ENCODE assay signal across 8 cellular contexts in genomic region chr2:113324684-113325160, GRCh38. TPM values are rescaled to one million over a fixed set of nuclear protein-coding genes. Genes with fewer than 3 reads are reported as not detected.
A peak's percentile ranks its signal among the peaks of the same experiment; 100 is the strongest.
DNase-seq lines count a peak whose midpoint lies in the region; ATAC-seq, FAIRE-seq and TF ChIP-seq lines count a peak whose summit lies in the region.

No MANE protein-coding gene starts in this region.

- H3K27me3 ChIP-seq in DOHH2 (ENCODE audit: control insufficient read depth, low read length) (no peaks in the 10 kb centered on the region), GM12878 (replicated peaks in 1 of 2; ENCODE audit: control insufficient read depth in 2 of 2, insufficient read depth in 2 of 2, low read length in 1 of 2) (peaks cover 1 to 3% of the 10 kb centered on the region in 2 experiments; a peak in 1 of 4 replicates)

- H3K79me2 ChIP-seq in DOHH2 (ENCODE audit: control insufficient read depth, low read length) (0 out of 2 replicates have a peak, but pooled peaks cover 4% of the 10 kb centered on the region), GM12878 (ENCODE audit: control insufficient read depth, insufficient read depth, low read length) (no peaks in the 10 kb centered on the region)

- TF ChIP-seq EP300 in GM12878 (IDR thresholded peaks at IDR 0.05; ENCODE audit: borderline replicate concordance in 1 of 2, control insufficient read depth in 1 of 2, low read depth in 2 of 2, low read length in 2 of 2), result no peak

- H3K9ac ChIP-seq in GM12878 (ENCODE audit: control insufficient read depth, insufficient read depth, low read length), result no peak overlapping the region

- H2AFZ ChIP-seq in GM12878 (ENCODE audit: control insufficient read depth, low read depth, low read length), result no peak overlapping the region; the same call in 1 of the 2 replicates

- no peak for TF ChIP-seq POLR2A in GM12878 (IDR thresholded peaks at IDR 0.05; ENCODE audit: low read depth, low read length)

- BruUV-seq in GM12878 (replicated peaks; lab: Mats Ljungman, UMichigan), result no TSS peak

- DNase-seq in NCI-H1092 treated with DMSO at 0.1 percent for 48 hours (lab: John Stamatoyannopoulos, UW), result peak; percentile 48
- peak in 3 of 5 donors; percentile 4 to 26 (median 15) for DNase-seq in T-helper 1 cell
- DNase-seq in GM12878 (ENCODE audit: low read depth, low spot score), result no peak
- DNase-seq in smooth muscle cell of the brain vasculature (ENCODE audit: low read depth, low spot score), result peak; percentile 32

- H3K27ac ChIP-seq in DOHH2 (ENCODE audit: low read depth, low read length) (peak overlapping the region; percentile 43), GM12878 (ENCODE audit: control insufficient read depth, insufficient read depth) (no peak overlapping the region)

- SMC1A ChIA-PET in GM12878 (lab: Charles Lee; ENCODE audit: uncharacterized antibody, unreplicated experiment), result no interaction called here

- H3K9me2 ChIP-seq in DOHH2 (replicated peaks; ENCODE audit: control insufficient read depth, low read length), result no peaks in the 10 kb centered on the region

- no peaks in the 10 kb centered on the region for H3K36me3 ChIP-seq in DOHH2 (ENCODE audit: control insufficient read depth, low read length)
- H3K36me3 ChIP-seq in GM12878 (ENCODE audit: control insufficient read depth in 2 of 2, insufficient read depth in 2 of 2, low read length in 1 of 2), result no peaks in the 10 kb centered on the region

- CTCF ChIA-PET in GM12878 (lab: Yijun Ruan, JAX), result no interaction called here

- POLR2A ChIA-PET in GM12878 (lab: Charles Lee), result no interaction called here

- 16% methylated on average over 7 of the region's 27 CpGs for WGBS in GM12878 (ENCODE audit: insufficient coverage, insufficient replicate concordance, low lambda C conversion rate, missing lambda C conversion rate)

- peaks cover 31% of the 10 kb centered on the region for H3K4me1 ChIP-seq in DOHH2 (ENCODE audit: control insufficient read depth, low read length)
- no peaks in the 10 kb centered on the region for H3K4me1 ChIP-seq in GM12878 (ENCODE audit: control insufficient read depth, insufficient read depth, low read length)

- in situ Hi-C loops in GM12878 (cut with MboI), result no loop called here

- ATAC-seq in GM12878, result peak; percentile 83
- ATAC-seq in HG02938 (IDR thresholded peaks at IDR 0.05; ENCODE audit: unreplicated experiment), result no peak
- no peak for ATAC-seq in HG03196 (IDR thresholded peaks at IDR 0.05; ENCODE audit: unreplicated experiment)

- H3F3A ChIP-seq in DOHH2 (ENCODE audit: control insufficient read depth, insufficient read depth), result 0 out of 2 replicates have a peak, but pooled peaks cover under 1% of the 10 kb centered on the region

- RAD21 ChIA-PET in GM12878 (lab: Charles Lee; ENCODE audit: unreplicated experiment), result no interaction called here

- H3K4me3 ChIP-seq in DOHH2 (ENCODE audit: low read length) (peak overlapping the region; percentile 76), GM12878 (no peak overlapping the region), iPS-18c (ENCODE audit: insufficient read depth, low read depth, low read length) (peak overlapping the region; percentile 52; the same call in 1 of the 2 replicates)

- H3K4me2 ChIP-seq in DOHH2 (ENCODE audit: low read length) (peak overlapping the region; percentile 93), GM12878 (ENCODE audit: control insufficient read depth, insufficient read depth) (0 out of 2 replicates have a peak overlapping the region, but pooled peaks have one; percentile 25)

- TF ChIP-seq CTCF in DOHH2 (IDR thresholded peaks at IDR 0.05; ENCODE audit: low read depth, low read length, poor library complexity, severe bottlenecking), result no peak
- no peak for TF ChIP-seq CTCF in GM12878 (IDR thresholded peaks at IDR 0.05 in 2 of 3, conservative IDR thresholded peaks at IDR 0.05 in 1 of 3; ENCODE audit: control insufficient read depth in 2 of 3, extremely low read depth in 1 of 3, insufficient read depth in 1 of 3, low read depth in 3 of 3, low read length in 3 of 3)

- H3K9me3 ChIP-seq in DOHH2 (ENCODE audit: control insufficient read depth, insufficient read depth, low read length) (no peaks in the 10 kb centered on the region), GM12878 (replicated peaks; ENCODE audit: control insufficient read depth, insufficient read depth, low read length) (no peaks in the 10 kb centered on the region), iPS-18c (ENCODE audit: control insufficient read depth, insufficient read depth, low read length) (no peaks in the 10 kb centered on the region)

- TF ChIP-seq RAD21 in GM12878 (IDR thresholded peaks at IDR 0.05; ENCODE audit: insufficient read depth, low read depth, low read length), result no peak

- no peak for FAIRE-seq in GM12878 (lab: Jason Lieb, UNC)

- H4K20me1 ChIP-seq in DOHH2 (ENCODE audit: control insufficient read depth, insufficient read depth, low read depth, low read length), result no peaks in the 10 kb centered on the region
- H4K20me1 ChIP-seq in GM12878 (ENCODE audit: control insufficient read depth, insufficient read depth), result no peaks in the 10 kb centered on the region

- intact Hi-C loops in GM12878 (cut with micrococcal nuclease; ENCODE audit: unreplicated experiment), result no loop called here

TF ChIP-seq in GM12878, 131 proteins besides CTCF, POLR2A, EP300 and RAD21:
- TF ChIP-seq NR2C1 (IDR thresholded peaks at IDR 0.05), result no peak
- no peak for TF ChIP-seq ZNF24 (IDR thresholded peaks at IDR 0.05)
- no peak for TF ChIP-seq USF1 (IDR thresholded peaks at IDR 0.05; ENCODE audit: borderline replicate concordance, extremely low read length, insufficient read depth, low read depth, low read length)
- TF ChIP-seq NKRF (conservative IDR thresholded peaks at IDR 0.05), result no peak
- no peak for TF ChIP-seq SMAD5 (IDR thresholded peaks at IDR 0.05; ENCODE audit: low read depth)
- TF ChIP-seq BACH1 (IDR thresholded peaks at IDR 0.05; ENCODE audit: borderline replicate concordance), result no peak

RNA-seq across cellular contexts. Expression of gene PAX8, which starts 46.0 kb away (rescaled TPM):
- total RNA-seq in GM12878 (2013; cell fraction: nucleolus; rRNA removed), result 4.0 and 4.6 TPM in 2 replicates
- total RNA-seq in GM12878 (2014; rRNA removed) (0.51 and 0.87 TPM in 2 replicates), GM12878 (2014; rRNA removed; fragmentation: Illumina TruSeq; extraction: Trizol) (0.45 and 0.64 TPM in 2 replicates), GM12878 (2021) (1.2 and 1.5 TPM in 2 replicates)
- 2.2 TPM for polyA plus RNA-seq in GM12878 (2011; ENCODE audit: low read depth)
- polyA plus RNA-seq in GM12878 (2011; rRNA removed) (0.75 and 0.96 TPM in 2 replicates), GM12878 (2014; fragmentation: Illumina TruSeq; extraction: Trizol) (0.97 and 1.0 TPM in 2 replicates), GM12878 (2014; fragmentation: Nextera tagmentation; extraction: Ambion mirVana) (under 1 TPM; 0.16 to 0.40 TPM), GM12878 (2014; rRNA removed) (1.5 and 2.2 TPM in 2 replicates), GM12878 (2016; fragmentation: Nextera tagmentation; extraction: Ambion mirVana) (1 to 10 TPM; 1.5 to 2.5 TPM)
- 1.2 and 1.3 TPM in 2 replicates for polyA plus RNA-seq in GM12878 (2011; cell fraction: cytosol; rRNA removed)
- 1.4 and 2.1 TPM in 2 replicates for polyA plus RNA-seq in GM12878 (2011; cell fraction: nucleus; rRNA removed)
- polyA plus RNA-seq in GM12878 (2012), result 4.6 and 7.6 TPM in 2 replicates
- 1.1 and 1.2 TPM in 2 replicates for polyA minus RNA-seq in GM12878 (2011; rRNA and poly(A)+ RNA removed)
- polyA minus RNA-seq in GM12878 (2011; cell fraction: cytosol; rRNA and poly(A)+ RNA removed), result 0.67 and 0.94 TPM in 2 replicates
- polyA minus RNA-seq in GM12878 (2011; cell fraction: nucleus; rRNA and poly(A)+ RNA removed), result 0.85 and 1.4 TPM in 2 replicates
